Comparison of ENCODE assay signal across 36 cellular contexts in the genomic region with DNA sequence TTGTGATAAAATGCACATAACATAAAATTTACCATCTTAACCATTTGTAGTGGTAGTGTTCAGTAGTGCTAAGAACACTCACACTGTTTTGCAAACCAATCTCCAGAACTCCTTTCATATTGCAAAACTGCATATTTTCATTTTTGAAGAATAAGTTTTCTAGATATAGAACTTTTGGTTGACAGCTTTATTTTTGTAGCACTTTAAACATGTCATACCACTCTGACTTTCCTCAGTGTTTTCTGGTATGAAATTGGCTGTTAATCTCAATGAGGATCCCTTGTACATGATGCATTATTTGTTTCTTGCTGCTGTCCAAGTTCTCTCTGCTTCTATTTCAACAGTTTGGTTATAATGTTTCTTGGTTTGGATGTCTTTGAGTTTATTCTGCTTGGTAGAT.
"Had no signal": no experiment of that assay in that cellular context is flagged by ENCODE, and none has a peak within 500 bp of the region (broad histone marks: within the 10 kb centered on the region; RNA-seq: fewer than 3 reads in every experiment).

No MANE protein-coding gene starts in this region.

- H3K9me3 Mint-ChIP-seq: activated naive CD8-positive, alpha-beta T cell treated with anti-CD3 and anti-CD28 coated beads, Interleukin-2, amount 10 ng/mL, durations not matched to agents 7 days and 5 days; activated T-helper 1 cell treated with anti-CD3 and anti-CD28 coated beads, Interleukin-12 subunit alpha, Interleukin-12 subunit beta, Interleukin-2, Interleukin-4 antibody, amounts not matched to agents 30 ng/mL and 10 ng/mL and 1 ng/mL, durations not matched to agents 14 hours and 24 hours and 36 hours had no signal

- H3K4me3 Mint-ChIP-seq: activated naive CD4-positive, alpha-beta T cell treated with anti-CD3 and anti-CD28 coated beads for 36 hours; activated naive CD4-positive, alpha-beta T cell treated with anti-CD3 and anti-CD28 coated beads, Interleukin-2, amount 10 ng/mL, durations not matched to agents 7 days and 5 days; activated naive CD4-positive, alpha-beta T cell treated with anti-CD3 and anti-CD28 coated beads, Interleukin-2, amount 50 U/mL, for 24 hours; activated naive CD8-positive, alpha-beta T cell; activated naive CD8-positive, alpha-beta T cell treated with anti-CD3 and anti-CD28 coated beads for 36 hours; activated naive CD8-positive, alpha-beta T cell treated with anti-CD3 and anti-CD28 coated beads, Interleukin-2, amount 10 ng/mL, durations not matched to agents 7 days and 5 days; activated naive CD8-positive, alpha-beta T cell treated with anti-CD3 and anti-CD28 coated beads, Interleukin-2, amount 50 U/mL, for 24 hours; activated T-cell treated with anti-CD3 and anti-CD28 coated beads, Interleukin-2, amount 50 U/mL, for 4 hours; activated T-cell treated with anti-CD3 and anti-CD28 coated beads, Interleukin-2, amount 50 U/mL, for 72 hours; activated T-helper 1 cell treated with anti-CD3 and anti-CD28 coated beads, Interleukin-12 subunit alpha, Interleukin-12 subunit beta, Interleukin-2, Interleukin-4 antibody, amounts not matched to agents 30 ng/mL and 10 ng/mL and 1 ng/mL, durations not matched to agents 14 hours and 24 hours and 36 hours; activated T-helper 17 cell treated with anti-CD3 and anti-CD28 coated beads, Interleukin-2, amount 50 U/mL, for 72 hours; brain; central memory CD8-positive, alpha-beta T cell had no signal

- H3K27ac ChIP-seq: adrenal gland, ascending aorta, body of pancreas, brain microvascular endothelial cell, breast epithelium, cardiac muscle cell had no signal

- DNase-seq: activated effector memory CD4-positive, alpha-beta T cell treated with anti-CD3 and anti-CD28 coated beads, Interleukin-2, amount 50 U/mL, for 16 hours; activated effector memory CD4-positive, alpha-beta T cell treated with Interleukin-2 at 50 U/mL for 16 hours; activated gamma-delta T cell; activated gamma-delta T cell treated with Interleukin-2 at 50 U/mL for 16 hours; activated naive CD4-positive, alpha-beta T cell; activated naive CD4-positive, alpha-beta T cell treated with anti-CD3 and anti-CD28 coated beads for 36 hours; activated naive CD4-positive, alpha-beta T cell treated with anti-CD3 and anti-CD28 coated beads, Interleukin-2, amount 10 ng/mL, durations not matched to agents 7 days and 5 days; activated naive CD4-positive, alpha-beta T cell treated with anti-CD3 and anti-CD28 coated beads, Interleukin-2, amount 50 U/mL, for 16 hours; activated naive CD4-positive, alpha-beta T cell treated with Interleukin-2 at 50 U/mL for 16 hours; activated naive CD8-positive, alpha-beta T cell treated with anti-CD3 and anti-CD28 coated beads for 36 hours; activated naive CD8-positive, alpha-beta T cell treated with anti-CD3 and anti-CD28 coated beads, Interleukin-2, amount 10 ng/mL, durations not matched to agents 7 days and 5 days; activated naive CD8-positive, alpha-beta T cell treated with anti-CD3 and anti-CD28 coated beads, Interleukin-2, amount 50 U/mL, for 24 hours; activated T-cell treated with anti-CD3 and anti-CD28 coated beads, Interleukin-2, amount 50 U/mL, for 4 hours; activated T-cell treated with anti-CD3 and anti-CD28 coated beads, Interleukin-2, amount 50 U/mL, for 48 hours; activated T-cell treated with anti-CD3 and anti-CD28 coated beads, Interleukin-2, amount 50 U/mL, for 72 hours; adrenal gland; amniotic stem cell; amygdala; anterior cingulate cortex; aorta; body of pancreas; brain microvascular endothelial cell; caudate nucleus; central memory CD4-positive, alpha-beta T cell; cerebellar nuclear complex had no signal

- H3K27ac Mint-ChIP-seq: activated naive CD4-positive, alpha-beta T cell treated with anti-CD3 and anti-CD28 coated beads for 36 hours; activated naive CD4-positive, alpha-beta T cell treated with anti-CD3 and anti-CD28 coated beads, Interleukin-2, amount 10 ng/mL, durations not matched to agents 7 days and 5 days; activated naive CD4-positive, alpha-beta T cell treated with anti-CD3 and anti-CD28 coated beads, Interleukin-2, amount 50 U/mL, for 24 hours; activated naive CD4-positive, alpha-beta T cell treated with anti-CD3 and anti-CD28 coated beads, Interleukin-2, amount 50 U/mL, for 72 hours; activated naive CD8-positive, alpha-beta T cell; activated naive CD8-positive, alpha-beta T cell treated with anti-CD3 and anti-CD28 coated beads for 36 hours; activated naive CD8-positive, alpha-beta T cell treated with anti-CD3 and anti-CD28 coated beads, Interleukin-2, amount 10 ng/mL, durations not matched to agents 7 days and 5 days; activated naive CD8-positive, alpha-beta T cell treated with anti-CD3 and anti-CD28 coated beads, Interleukin-2, amount 50 U/mL, for 24 hours; activated T-cell treated with anti-CD3 and anti-CD28 coated beads, Interleukin-2, amount 50 U/mL, for 72 hours; activated T-helper 1 cell treated with anti-CD3 and anti-CD28 coated beads, Interleukin-12 subunit alpha, Interleukin-12 subunit beta, Interleukin-2, Interleukin-4 antibody, amounts not matched to agents 30 ng/mL and 10 ng/mL and 1 ng/mL, durations not matched to agents 14 hours and 24 hours and 36 hours; activated T-helper 17 cell treated with anti-CD3 and anti-CD28 coated beads, Interleukin-2, amount 50 U/mL, for 72 hours; activated T-helper 2 cell treated with anti-CD3 and anti-CD28 coated beads, Interferon-gamma antibody, Interleukin-2, Interleukin-4, amounts not matched to agents 10 μg/mL and 5 μg/mL and 100 μg/mL, durations not matched to agents 14 hours and 24 hours and 36 hours; brain had no signal

- ATAC-seq: activated naive CD4-positive, alpha-beta T cell treated with anti-CD3 and anti-CD28 coated beads, Interleukin-2, amount 50 U/mL, for 72 hours; activated naive CD8-positive, alpha-beta T cell treated with anti-CD3 and anti-CD28 coated beads, Interleukin-2, amount 50 U/mL, for 24 hours; activated T-cell treated with anti-CD3 and anti-CD28 coated beads, Interleukin-2, amount 50 U/mL, for 4 hours; activated T-cell treated with anti-CD3 and anti-CD28 coated beads, Interleukin-2, amount 50 U/mL, for 72 hours; activated T-helper 17 cell treated with anti-CD3 and anti-CD28 coated beads, Interleukin-2, amount 50 U/mL, for 72 hours; body of pancreas had no signal

- H3K27me3 Mint-ChIP-seq: activated naive CD8-positive, alpha-beta T cell had no signal

- H3K9me3 ChIP-seq: adrenal gland, ascending aorta, body of pancreas had no signal

- H3K4me1 ChIP-seq: adrenal gland, ascending aorta, body of pancreas, breast epithelium had no signal

- H3K36me3 ChIP-seq: adrenal gland, ascending aorta, brain microvascular endothelial cell, breast epithelium, cardiac muscle cell had no signal

- H3K4me1 Mint-ChIP-seq: activated naive CD4-positive, alpha-beta T cell treated with anti-CD3 and anti-CD28 coated beads, Interleukin-2, amount 10 ng/mL, durations not matched to agents 7 days and 5 days; activated naive CD4-positive, alpha-beta T cell treated with anti-CD3 and anti-CD28 coated beads, Interleukin-2, amount 50 U/mL, for 24 hours; activated naive CD8-positive, alpha-beta T cell treated with anti-CD3 and anti-CD28 coated beads for 36 hours; activated naive CD8-positive, alpha-beta T cell treated with anti-CD3 and anti-CD28 coated beads, Interleukin-2, amount 10 ng/mL, durations not matched to agents 7 days and 5 days; activated naive CD8-positive, alpha-beta T cell treated with anti-CD3 and anti-CD28 coated beads, Interleukin-2, amount 50 U/mL, for 24 hours; activated T-helper 17 cell treated with anti-CD3 and anti-CD28 coated beads, Interleukin-2, amount 50 U/mL, for 72 hours; brain; central memory CD8-positive, alpha-beta T cell had no signal

- H3K36me3 Mint-ChIP-seq: activated naive CD4-positive, alpha-beta T cell treated with anti-CD3 and anti-CD28 coated beads, Interleukin-2, amount 10 ng/mL, durations not matched to agents 7 days and 5 days; activated naive CD8-positive, alpha-beta T cell treated with anti-CD3 and anti-CD28 coated beads, Interleukin-2, amount 10 ng/mL, durations not matched to agents 7 days and 5 days; brain had no signal

- H3K4me3 ChIP-seq: adrenal gland, ascending aorta, body of pancreas, breast epithelium, cardiac muscle cell had no signal
